Comparison of ENCODE assay signal across 25 cellular contexts in the genomic region with DNA sequence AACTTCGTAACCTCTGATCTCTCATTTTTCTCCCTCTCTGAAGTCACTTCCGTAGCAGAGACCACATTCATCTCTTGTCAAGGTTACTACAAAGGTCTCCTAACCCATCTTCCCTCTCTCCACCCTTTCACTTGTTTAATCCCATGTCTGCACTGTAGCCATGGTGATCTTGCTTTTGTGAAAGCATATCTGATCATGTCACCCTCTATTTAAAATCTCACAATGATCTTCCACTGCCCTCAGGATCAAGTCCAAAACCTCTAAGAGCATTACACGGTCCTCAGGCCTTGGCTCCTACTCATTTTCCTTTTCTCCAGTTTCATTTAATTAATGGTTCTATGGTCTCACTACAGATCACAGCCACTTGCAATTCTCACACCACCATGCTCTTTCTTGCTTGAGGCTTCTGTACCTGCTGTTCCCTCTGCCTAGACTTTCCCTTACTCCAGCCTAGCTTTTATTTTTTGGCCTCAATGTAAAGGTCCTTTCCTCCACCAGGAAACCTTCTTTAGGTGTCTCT.
"Had no signal": no experiment of that assay in that cellular context is flagged by ENCODE, and none has a peak within 500 bp of the region (broad histone marks: within the 10 kb centered on the region; RNA-seq: fewer than 3 reads in every experiment).

No MANE protein-coding gene starts in this region.

- H3K27me3 ChIP-seq: body of pancreas, hepatocyte, neutrophil, ovary, right atrium auricular region, tibial nerve had no signal

- ATAC-seq: activated CD8-positive, alpha-beta memory T cell treated with anti-CD3 and anti-CD28 coated beads, Interleukin-2, amount 10 ng/mL, durations not matched to agents 7 days and 5 days; activated CD8-positive, alpha-beta T cell treated with anti-CD3 and anti-CD28 coated beads for 36 hours; body of pancreas; natural killer cell; stimulated activated naive CD8-positive, alpha-beta T cell treated with anti-CD3 and anti-CD28 coated beads, Interleukin-15, Interleukin-2, amounts not matched to agents 100 U/mL and 50 U/mL, for 24 hours had no signal

- H3K9me3 ChIP-seq: body of pancreas, left ventricle myocardium inferior, neutrophil, ovary, psoas muscle, right atrium auricular region, tibial nerve had no signal

- H3K4me2 ChIP-seq: hepatocyte had no signal

- FAIRE-seq: frontal cortex, urothelium cell line had no signal

- H3K36me3 ChIP-seq: neutrophil, ovary, right atrium auricular region, tibial nerve had no signal

- H3K27ac ChIP-seq: body of pancreas, hepatocyte, left ventricle myocardium inferior, neutrophil, ovary, psoas muscle, right atrium auricular region, VCaP had no signal

- DNase-seq: activated CD4-positive, alpha-beta T cell treated with anti-CD3 and anti-CD28 coated beads, Interleukin-2, amount 10 ng/mL, durations not matched to agents 7 days and 5 days; activated CD4-positive, CD25-positive, alpha-beta regulatory T cell treated with anti-CD3 and anti-CD28 coated beads, Interleukin-2, amount 50 U/mL, for 72 hours; activated CD8-positive, alpha-beta memory T cell treated with anti-CD3 and anti-CD28 coated beads, Interleukin-2, amount 10 ng/mL, durations not matched to agents 7 days and 5 days; activated CD8-positive, alpha-beta T cell treated with anti-CD3 and anti-CD28 coated beads for 36 hours; activated effector memory CD4-positive, alpha-beta T cell treated with anti-CD3 and anti-CD28 coated beads, Interleukin-2, amount 50 U/mL, for 16 hours; activated naive CD4-positive, alpha-beta T cell treated with anti-CD3 and anti-CD28 coated beads, Interleukin-2, amount 50 U/mL, for 16 hours; activated naive CD8-positive, alpha-beta T cell treated with anti-CD3 and anti-CD28 coated beads, Interleukin-2, amount 50 U/mL, for 24 hours; activated T-cell treated with anti-CD3 and anti-CD28 coated beads for 4 hours; body of pancreas; central memory CD4-positive, alpha-beta T cell; effector memory CD4-positive, alpha-beta T cell; glutamatergic neuron; left ventricle myocardium inferior; natural killer cell; ovary; psoas muscle; stimulated activated CD4-positive, alpha-beta T cell treated with anti-CD3 and anti-CD28 coated beads, Interleukin-4, amount 100 ng/mL, for 24 hours; stimulated activated naive CD8-positive, alpha-beta T cell treated with anti-CD3 and anti-CD28 coated beads, Interleukin-15, Interleukin-2, amounts not matched to agents 100 U/mL and 50 U/mL, for 24 hours had no signal

- H3K4me3 ChIP-seq: body of pancreas, hepatocyte, left ventricle myocardium inferior, ovary, psoas muscle, right atrium auricular region, tibial nerve had no signal

- H2AFZ ChIP-seq: hepatocyte had no signal
